ENCODE assay signal across 30 cellular contexts in the genomic region with DNA sequence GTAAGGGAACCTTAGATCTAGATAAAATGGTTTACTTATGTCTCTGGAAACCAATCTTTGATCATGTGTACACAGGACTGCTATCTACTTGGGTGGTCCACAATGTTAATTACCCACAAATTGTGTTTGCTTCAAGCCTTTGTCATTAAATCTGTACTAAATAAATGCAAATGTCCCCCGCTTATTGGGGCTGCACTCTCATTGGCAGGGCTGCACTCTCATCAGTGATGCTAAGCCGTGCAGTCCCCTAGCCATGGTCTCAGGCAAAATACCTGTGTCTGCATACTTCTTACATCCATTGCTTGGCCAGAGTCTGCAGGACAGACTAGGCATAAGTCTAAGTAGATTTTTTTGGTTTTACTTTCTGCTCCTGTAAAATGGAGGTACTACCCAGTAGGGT.
"Had no signal": no experiment of that assay in that cellular context is flagged by ENCODE, and none has a peak within 500 bp of the region (broad histone marks: within the 10 kb centered on the region; RNA-seq: fewer than 3 reads in every experiment).

No MANE protein-coding gene starts in this region.

- DNase-seq: cortex of kidney; effector CD4-positive, alpha-beta T cell; foreskin keratinocyte; heart left ventricle; kidney; midbrain; naive thymus-derived CD4-positive, alpha-beta T cell; stimulated activated CD4-positive, alpha-beta T cell treated with anti-CD3 and anti-CD28 coated beads, Interleukin-12 subunit alpha, Interleukin-12 subunit beta, amount 100 ng/mL, for 4 hours; stimulated activated CD4-positive, alpha-beta T cell treated with anti-CD3 and anti-CD28 coated beads, Interleukin-1b, Interleukin-23, amount 100 ng/mL, for 48 hours; stimulated activated CD4-positive, alpha-beta T cell treated with anti-CD3 and anti-CD28 coated beads, Interleukin-4, amount 100 ng/mL, for 1 hour; stimulated activated CD8-positive, alpha-beta memory T cell treated with anti-CD3 and anti-CD28 coated beads, Interleukin-4, amount 100 ng/mL, for 48 hours; stimulated activated naive CD4-positive, alpha-beta T cell; stimulated activated naive CD8-positive, alpha-beta T cell treated with anti-CD3 and anti-CD28 coated beads, Interleukin-15, amount 100 ng/mL, for 72 hours; transverse colon; upper lobe of right lung; uterus had no signal

- H3K4me3 Mint-ChIP-seq: memory B cell; naive thymus-derived CD4-positive, alpha-beta T cell; nephron; neural progenitor cell; stimulated activated naive CD8-positive, alpha-beta T cell treated with anti-CD3 and anti-CD28 coated beads, Interleukin-15, amount 100 ng/mL, for 72 hours had no signal

- H3K36me3 ChIP-seq: uterus had no signal

- H3K4me1 Mint-ChIP-seq: memory B cell, nephron, neural progenitor cell had no signal

- H3K9ac ChIP-seq: neural progenitor cell, parathyroid adenoma had no signal

- H3K4me3 ChIP-seq: esophagus muscularis mucosa, gastroesophageal sphincter, heart left ventricle, hepatocyte, lung, neural progenitor cell, smooth muscle cell, suprapubic skin, transverse colon, upper lobe of right lung, uterus had no signal

- H3K27ac ChIP-seq: esophagus muscularis mucosa, foreskin keratinocyte, gastroesophageal sphincter, heart left ventricle, hepatocyte, neural progenitor cell, parathyroid adenoma, suprapubic skin, transverse colon, upper lobe of right lung, uterus had no signal

- ATAC-seq: foreskin keratinocyte; gastroesophageal sphincter; heart left ventricle; left lobe of liver; naive thymus-derived CD4-positive, alpha-beta T cell; sciatic nerve; stimulated activated naive CD8-positive, alpha-beta T cell treated with anti-CD3 and anti-CD28 coated beads, Interleukin-15, amount 100 ng/mL, for 72 hours; upper lobe of right lung had no signal

- H3K4me1 ChIP-seq: esophagus muscularis mucosa, foreskin keratinocyte, gastroesophageal sphincter, heart left ventricle, neural progenitor cell, parathyroid adenoma, suprapubic skin, transverse colon, upper lobe of right lung, uterus had no signal

- H3K27ac Mint-ChIP-seq: memory B cell; naive thymus-derived CD4-positive, alpha-beta T cell; nephron; neural progenitor cell; progenitor cell of endocrine pancreas; stimulated activated naive CD8-positive, alpha-beta T cell treated with anti-CD3 and anti-CD28 coated beads, Interleukin-15, amount 100 ng/mL, for 72 hours had no signal

- H3K27me3 Mint-ChIP-seq: memory B cell; naive thymus-derived CD4-positive, alpha-beta T cell; progenitor cell of endocrine pancreas; stimulated activated naive CD8-positive, alpha-beta T cell treated with anti-CD3 and anti-CD28 coated beads, Interleukin-15, amount 100 ng/mL, for 72 hours had no signal

- H3K9me3 ChIP-seq: esophagus muscularis mucosa, gastroesophageal sphincter, suprapubic skin, transverse colon, upper lobe of right lung, uterus had no signal

- H3K27me3 ChIP-seq: esophagus muscularis mucosa, foreskin keratinocyte, gastroesophageal sphincter, heart left ventricle, hepatocyte, neural progenitor cell, suprapubic skin, transverse colon, upper lobe of right lung, uterus had no signal

- FAIRE-seq: endothelial cell of umbilical vein, kidney had no signal
